ENCODE assay signal across 1 cellular context in the genomic region with DNA sequence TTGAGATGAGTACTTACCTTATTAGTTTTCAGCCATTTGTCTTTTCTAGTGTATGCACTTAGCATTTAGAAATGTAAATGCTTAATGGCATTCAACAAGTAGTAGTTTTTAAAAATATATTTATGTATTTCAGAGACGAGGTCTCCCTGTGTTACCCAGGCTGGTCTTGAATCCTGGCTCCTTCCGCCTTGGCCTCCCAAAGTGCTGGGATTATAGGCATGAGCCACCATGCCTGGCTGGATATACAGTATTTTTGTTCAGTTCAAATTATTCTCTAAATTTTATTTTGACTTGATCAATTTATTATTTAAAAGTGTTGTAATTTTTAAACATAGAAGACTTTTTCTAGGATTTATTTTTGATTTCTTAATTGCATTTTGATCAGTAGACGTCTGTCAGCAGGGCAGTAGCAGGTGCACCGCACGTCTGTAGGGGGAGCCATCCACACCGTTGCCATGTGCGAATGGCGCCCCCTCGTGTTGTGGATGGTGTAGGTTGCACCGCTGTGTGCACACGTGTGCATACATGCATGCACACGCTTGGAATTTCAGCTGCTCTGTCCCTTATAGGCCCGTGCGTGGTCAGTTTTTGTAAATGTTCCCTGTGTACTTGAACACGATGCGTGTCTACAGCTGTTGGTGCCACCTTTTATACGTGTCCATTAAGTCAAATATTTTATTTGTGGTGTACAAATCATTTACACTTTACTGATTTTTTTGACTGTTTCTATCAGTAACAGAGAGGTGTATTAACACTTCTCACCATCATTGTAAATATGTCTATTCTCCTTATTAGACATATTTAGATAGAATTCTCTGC.
TF ChIP-seq lines count a peak whose summit lies in the region.

No MANE protein-coding gene starts in this region.

TF ChIP-seq in HepG2, 621 proteins besides CTCF, POLR2A, EP300 and RAD21 (continued from another document and continues in another):
- TF ChIP-seq, protein P1, sequence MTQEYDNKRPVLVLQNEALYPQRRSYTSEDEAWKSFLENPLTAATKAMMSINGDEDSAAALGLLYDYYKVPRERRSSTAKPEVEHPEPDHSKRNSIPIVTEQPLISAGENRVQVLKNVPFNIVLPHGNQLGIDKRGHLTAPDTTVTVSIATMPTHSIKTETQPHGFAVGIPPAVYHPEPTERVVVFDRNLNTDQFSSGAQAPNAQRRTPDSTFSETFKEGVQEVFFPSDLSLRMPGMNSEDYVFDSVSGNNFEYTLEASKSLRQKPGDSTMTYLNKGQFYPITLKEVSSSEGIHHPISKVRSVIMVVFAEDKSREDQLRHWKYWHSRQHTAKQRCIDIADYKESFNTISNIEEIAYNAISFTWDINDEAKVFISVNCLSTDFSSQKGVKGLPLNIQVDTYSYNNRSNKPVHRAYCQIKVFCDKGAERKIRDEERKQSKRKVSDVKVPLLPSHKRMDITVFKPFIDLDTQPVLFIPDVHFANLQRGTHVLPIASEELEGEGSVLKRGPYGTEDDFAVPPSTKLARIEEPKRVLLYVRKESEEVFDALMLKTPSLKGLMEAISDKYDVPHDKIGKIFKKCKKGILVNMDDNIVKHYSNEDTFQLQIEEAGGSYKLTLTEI (CRISPR knock-in tag; conservative IDR thresholded peaks at IDR 0.05) = no peak
- TF ChIP-seq, protein P2, sequence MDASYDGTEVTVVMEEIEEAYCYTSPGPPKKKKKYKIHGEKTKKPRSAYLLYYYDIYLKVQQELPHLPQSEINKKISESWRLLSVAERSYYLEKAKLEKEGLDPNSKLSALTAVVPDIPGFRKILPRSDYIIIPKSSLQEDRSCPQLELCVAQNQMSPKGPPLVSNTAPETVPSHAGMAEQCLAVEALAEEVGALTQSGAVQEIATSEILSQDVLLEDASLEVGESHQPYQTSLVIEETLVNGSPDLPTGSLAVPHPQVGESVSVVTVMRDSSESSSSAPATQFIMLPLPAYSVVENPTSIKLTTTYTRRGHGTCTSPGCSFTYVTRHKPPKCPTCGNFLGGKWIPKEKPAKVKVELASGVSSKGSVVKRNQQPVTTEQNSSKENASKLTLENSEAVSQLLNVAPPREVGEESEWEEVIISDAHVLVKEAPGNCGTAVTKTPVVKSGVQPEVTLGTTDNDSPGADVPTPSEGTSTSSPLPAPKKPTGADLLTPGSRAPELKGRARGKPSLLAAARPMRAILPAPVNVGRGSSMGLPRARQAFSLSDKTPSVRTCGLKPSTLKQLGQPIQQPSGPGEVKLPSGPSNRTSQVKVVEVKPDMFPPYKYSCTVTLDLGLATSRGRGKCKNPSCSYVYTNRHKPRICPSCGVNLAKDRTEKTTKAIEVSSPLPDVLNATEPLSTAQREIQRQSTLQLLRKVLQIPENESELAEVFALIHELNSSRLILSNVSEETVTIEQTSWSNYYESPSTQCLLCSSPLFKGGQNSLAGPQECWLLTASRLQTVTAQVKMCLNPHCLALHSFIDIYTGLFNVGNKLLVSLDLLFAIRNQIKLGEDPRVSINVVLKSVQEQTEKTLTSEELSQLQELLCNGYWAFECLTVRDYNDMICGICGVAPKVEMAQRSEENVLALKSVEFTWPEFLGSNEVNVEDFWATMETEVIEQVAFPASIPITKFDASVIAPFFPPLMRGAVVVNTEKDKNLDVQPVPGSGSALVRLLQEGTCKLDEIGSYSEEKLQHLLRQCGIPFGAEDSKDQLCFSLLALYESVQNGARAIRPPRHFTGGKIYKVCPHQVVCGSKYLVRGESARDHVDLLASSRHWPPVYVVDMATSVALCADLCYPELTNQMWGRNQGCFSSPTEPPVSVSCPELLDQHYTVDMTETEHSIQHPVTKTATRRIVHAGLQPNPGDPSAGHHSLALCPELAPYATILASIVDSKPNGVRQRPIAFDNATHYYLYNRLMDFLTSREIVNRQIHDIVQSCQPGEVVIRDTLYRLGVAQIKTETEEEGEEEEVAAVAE (CRISPR knock-in tag; IDR thresholded peaks at IDR 0.05; ENCODE audit: borderline replicate concordance) = peak; percentile 75; the same call in 1 of the 2 replicates
- TF ChIP-seq MIXL1 (CRISPR knock-in tag; IDR thresholded peaks at IDR 0.05) (peak; percentile 69), NFKB2 (CRISPR knock-in tag; IDR thresholded peaks at IDR 0.05; ENCODE audit: borderline replicate concordance) (peak; percentile 77; the same call in 1 of the 2 replicates), NFE2L2 (IDR thresholded peaks at IDR 0.05; ENCODE audit: low read length) (peak; percentile 17; the same call in 1 of the 2 replicates), ATF5 (CRISPR knock-in tag; IDR thresholded peaks at IDR 0.05; ENCODE audit: low read depth) (no peak), TARDBP (CRISPR knock-in tag; IDR thresholded peaks at IDR 0.05) (peak; percentile 89), ZKSCAN1 (IDR thresholded peaks at IDR 0.05; ENCODE audit: low read length) (peak; percentile 73), ZNF569 (CRISPR knock-in tag; IDR thresholded peaks at IDR 0.05; ENCODE audit: borderline replicate concordance) (no peak), PAWR (CRISPR knock-in tag; IDR thresholded peaks at IDR 0.05; ENCODE audit: borderline replicate concordance) (no peak), MAFG (CRISPR knock-in tag; IDR thresholded peaks at IDR 0.05) (no peak), TSC22D2 (CRISPR knock-in tag; IDR thresholded peaks at IDR 0.05; ENCODE audit: borderline replicate concordance) (peak; percentile 73; the same call in 1 of the 2 replicates), MXD4 (CRISPR knock-in tag; IDR thresholded peaks at IDR 0.05) (peak; percentile 73), FOXA3 (CRISPR knock-in tag; IDR thresholded peaks at IDR 0.05) (peak; percentile 71), PBX2 (CRISPR knock-in tag; IDR thresholded peaks at IDR 0.05) (no peak; the same call in 1 of the 2 replicates), ZNF10 (CRISPR knock-in tag; IDR thresholded peaks at IDR 0.05; ENCODE audit: borderline replicate concordance, low read depth) (no peak), ZKSCAN8 (CRISPR knock-in tag; IDR thresholded peaks at IDR 0.05; ENCODE audit: borderline replicate concordance) (peak; percentile 84), ZNF253 (CRISPR knock-in tag; IDR thresholded peaks at IDR 0.05; ENCODE audit: borderline replicate concordance) (no peak), NRL (CRISPR knock-in tag; IDR thresholded peaks at IDR 0.05; ENCODE audit: borderline replicate concordance) (no peak), YEATS4 (CRISPR knock-in tag; IDR thresholded peaks at IDR 0.05; ENCODE audit: borderline replicate concordance) (no peak), ZNF7 (CRISPR knock-in tag; IDR thresholded peaks at IDR 0.05) (peak; percentile 73), ZNF784 (CRISPR knock-in tag; IDR thresholded peaks at IDR 0.05; ENCODE audit: borderline replicate concordance) (0 out of 2 replicates have a peak, but pooled peaks have one; percentile 57), FOSL1 (CRISPR knock-in tag; IDR thresholded peaks at IDR 0.05; ENCODE audit: borderline replicate concordance) (no peak), SP5 (CRISPR knock-in tag; IDR thresholded peaks at IDR 0.05; ENCODE audit: borderline replicate concordance, low read depth) (no peak), TMF1 (CRISPR knock-in tag; IDR thresholded peaks at IDR 0.05; ENCODE audit: low read depth) (peak; percentile 82; the same call in 1 of the 2 replicates), ZNF121 (CRISPR knock-in tag; IDR thresholded peaks at IDR 0.05) (no peak), MYC (CRISPR knock-in tag; IDR thresholded peaks at IDR 0.05; ENCODE audit: borderline replicate concordance) (peak; percentile 99), FOXK2 (IDR thresholded peaks at IDR 0.05) (no peak)
- TF ChIP-seq, protein P3, sequence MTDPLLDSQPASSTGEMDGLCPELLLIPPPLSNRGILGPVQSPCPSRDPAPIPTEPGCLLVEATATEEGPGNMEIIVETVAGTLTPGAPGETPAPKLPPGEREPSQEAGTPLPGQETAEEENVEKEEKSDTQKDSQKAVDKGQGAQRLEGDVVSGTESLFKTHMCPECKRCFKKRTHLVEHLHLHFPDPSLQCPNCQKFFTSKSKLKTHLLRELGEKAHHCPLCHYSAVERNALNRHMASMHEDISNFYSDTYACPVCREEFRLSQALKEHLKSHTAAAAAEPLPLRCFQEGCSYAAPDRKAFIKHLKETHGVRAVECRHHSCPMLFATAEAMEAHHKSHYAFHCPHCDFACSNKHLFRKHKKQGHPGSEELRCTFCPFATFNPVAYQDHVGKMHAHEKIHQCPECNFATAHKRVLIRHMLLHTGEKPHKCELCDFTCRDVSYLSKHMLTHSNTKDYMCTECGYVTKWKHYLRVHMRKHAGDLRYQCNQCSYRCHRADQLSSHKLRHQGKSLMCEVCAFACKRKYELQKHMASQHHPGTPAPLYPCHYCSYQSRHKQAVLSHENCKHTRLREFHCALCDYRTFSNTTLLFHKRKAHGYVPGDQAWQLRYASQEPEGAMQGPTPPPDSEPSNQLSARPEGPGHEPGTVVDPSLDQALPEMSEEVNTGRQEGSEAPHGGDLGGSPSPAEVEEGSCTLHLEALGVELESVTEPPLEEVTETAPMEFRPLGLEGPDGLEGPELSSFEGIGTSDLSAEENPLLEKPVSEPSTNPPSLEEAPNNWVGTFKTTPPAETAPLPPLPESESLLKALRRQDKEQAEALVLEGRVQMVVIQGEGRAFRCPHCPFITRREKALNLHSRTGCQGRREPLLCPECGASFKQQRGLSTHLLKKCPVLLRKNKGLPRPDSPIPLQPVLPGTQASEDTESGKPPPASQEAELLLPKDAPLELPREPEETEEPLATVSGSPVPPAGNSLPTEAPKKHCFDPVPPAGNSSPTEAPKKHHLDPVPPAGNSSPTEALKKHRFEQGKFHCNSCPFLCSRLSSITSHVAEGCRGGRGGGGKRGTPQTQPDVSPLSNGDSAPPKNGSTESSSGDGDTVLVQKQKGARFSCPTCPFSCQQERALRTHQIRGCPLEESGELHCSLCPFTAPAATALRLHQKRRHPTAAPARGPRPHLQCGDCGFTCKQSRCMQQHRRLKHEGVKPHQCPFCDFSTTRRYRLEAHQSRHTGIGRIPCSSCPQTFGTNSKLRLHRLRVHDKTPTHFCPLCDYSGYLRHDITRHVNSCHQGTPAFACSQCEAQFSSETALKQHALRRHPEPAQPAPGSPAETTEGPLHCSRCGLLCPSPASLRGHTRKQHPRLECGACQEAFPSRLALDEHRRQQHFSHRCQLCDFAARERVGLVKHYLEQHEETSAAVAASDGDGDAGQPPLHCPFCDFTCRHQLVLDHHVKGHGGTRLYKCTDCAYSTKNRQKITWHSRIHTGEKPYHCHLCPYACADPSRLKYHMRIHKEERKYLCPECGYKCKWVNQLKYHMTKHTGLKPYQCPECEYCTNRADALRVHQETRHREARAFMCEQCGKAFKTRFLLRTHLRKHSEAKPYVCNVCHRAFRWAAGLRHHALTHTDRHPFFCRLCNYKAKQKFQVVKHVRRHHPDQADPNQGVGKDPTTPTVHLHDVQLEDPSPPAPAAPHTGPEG (CRISPR knock-in tag; IDR thresholded peaks at IDR 0.05) = 0 out of 2 replicates have a peak, but pooled peaks have one; percentile 32
- TF ChIP-seq, protein P4, sequence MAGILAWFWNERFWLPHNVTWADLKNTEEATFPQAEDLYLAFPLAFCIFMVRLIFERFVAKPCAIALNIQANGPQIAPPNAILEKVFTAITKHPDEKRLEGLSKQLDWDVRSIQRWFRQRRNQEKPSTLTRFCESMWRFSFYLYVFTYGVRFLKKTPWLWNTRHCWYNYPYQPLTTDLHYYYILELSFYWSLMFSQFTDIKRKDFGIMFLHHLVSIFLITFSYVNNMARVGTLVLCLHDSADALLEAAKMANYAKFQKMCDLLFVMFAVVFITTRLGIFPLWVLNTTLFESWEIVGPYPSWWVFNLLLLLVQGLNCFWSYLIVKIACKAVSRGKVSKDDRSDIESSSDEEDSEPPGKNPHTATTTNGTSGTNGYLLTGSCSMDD (CRISPR knock-in tag; IDR thresholded peaks at IDR 0.05) = no peak
- TF ChIP-seq, protein P5, sequence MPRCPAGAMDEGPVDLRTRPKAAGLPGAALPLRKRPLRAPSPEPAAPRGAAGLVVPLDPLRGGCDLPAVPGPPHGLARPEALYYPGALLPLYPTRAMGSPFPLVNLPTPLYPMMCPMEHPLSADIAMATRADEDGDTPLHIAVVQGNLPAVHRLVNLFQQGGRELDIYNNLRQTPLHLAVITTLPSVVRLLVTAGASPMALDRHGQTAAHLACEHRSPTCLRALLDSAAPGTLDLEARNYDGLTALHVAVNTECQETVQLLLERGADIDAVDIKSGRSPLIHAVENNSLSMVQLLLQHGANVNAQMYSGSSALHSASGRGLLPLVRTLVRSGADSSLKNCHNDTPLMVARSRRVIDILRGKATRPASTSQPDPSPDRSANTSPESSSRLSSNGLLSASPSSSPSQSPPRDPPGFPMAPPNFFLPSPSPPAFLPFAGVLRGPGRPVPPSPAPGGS (CRISPR knock-in tag; IDR thresholded peaks at IDR 0.05) = no peak
- TF ChIP-seq, protein P6, sequence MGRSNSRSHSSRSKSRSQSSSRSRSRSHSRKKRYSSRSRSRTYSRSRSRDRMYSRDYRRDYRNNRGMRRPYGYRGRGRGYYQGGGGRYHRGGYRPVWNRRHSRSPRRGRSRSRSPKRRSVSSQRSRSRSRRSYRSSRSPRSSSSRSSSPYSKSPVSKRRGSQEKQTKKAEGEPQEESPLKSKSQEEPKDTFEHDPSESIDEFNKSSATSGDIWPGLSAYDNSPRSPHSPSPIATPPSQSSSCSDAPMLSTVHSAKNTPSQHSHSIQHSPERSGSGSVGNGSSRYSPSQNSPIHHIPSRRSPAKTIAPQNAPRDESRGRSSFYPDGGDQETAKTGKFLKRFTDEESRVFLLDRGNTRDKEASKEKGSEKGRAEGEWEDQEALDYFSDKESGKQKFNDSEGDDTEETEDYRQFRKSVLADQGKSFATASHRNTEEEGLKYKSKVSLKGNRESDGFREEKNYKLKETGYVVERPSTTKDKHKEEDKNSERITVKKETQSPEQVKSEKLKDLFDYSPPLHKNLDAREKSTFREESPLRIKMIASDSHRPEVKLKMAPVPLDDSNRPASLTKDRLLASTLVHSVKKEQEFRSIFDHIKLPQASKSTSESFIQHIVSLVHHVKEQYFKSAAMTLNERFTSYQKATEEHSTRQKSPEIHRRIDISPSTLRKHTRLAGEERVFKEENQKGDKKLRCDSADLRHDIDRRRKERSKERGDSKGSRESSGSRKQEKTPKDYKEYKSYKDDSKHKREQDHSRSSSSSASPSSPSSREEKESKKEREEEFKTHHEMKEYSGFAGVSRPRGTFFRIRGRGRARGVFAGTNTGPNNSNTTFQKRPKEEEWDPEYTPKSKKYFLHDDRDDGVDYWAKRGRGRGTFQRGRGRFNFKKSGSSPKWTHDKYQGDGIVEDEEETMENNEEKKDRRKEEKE (IDR thresholded peaks at IDR 0.05) = no peak
